In the genomic region with DNA sequence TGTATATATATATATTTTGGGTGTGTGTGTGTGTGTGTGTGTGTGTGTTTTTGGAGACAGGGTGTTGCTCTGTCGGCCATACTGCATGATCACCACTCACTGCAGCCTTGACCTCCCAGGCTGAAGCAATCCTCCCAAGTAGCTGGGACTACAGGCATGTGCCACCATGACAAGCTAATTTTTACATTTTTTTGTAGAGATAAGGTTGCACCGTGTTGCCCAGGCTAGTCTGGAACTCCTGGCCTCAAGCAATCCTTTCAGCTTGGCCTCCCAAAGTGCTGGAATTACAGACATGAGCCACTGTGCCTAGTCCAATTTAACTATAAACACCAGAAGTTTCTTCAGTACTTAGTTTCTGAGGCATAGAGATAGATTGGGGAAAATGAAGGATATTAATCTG, we compare ENCODE assay signal across 1 cellular context.
TF ChIP-seq lines count a peak whose summit lies in the region.

No MANE protein-coding gene starts in this region.

TF ChIP-seq in IMR-90, 13 proteins besides CTCF, POLR2A, EP300 and RAD21:
- TF ChIP-seq CHD1 (IDR thresholded peaks at IDR 0.05; ENCODE audit: low read depth, low read length) (no peak), MXI1 (IDR thresholded peaks at IDR 0.05; ENCODE audit: borderline replicate concordance, low read depth, low read length) (no peak), MAZ (IDR thresholded peaks at IDR 0.05; ENCODE audit: borderline replicate concordance, low read depth, low read length) (no peak), BHLHE40 (IDR thresholded peaks at IDR 0.05; ENCODE audit: low read depth, low read length) (no peak)
